1 cellular context compared by ENCODE assay signal in genomic region chr4:74157743-74158560, GRCh38.
TF ChIP-seq lines count a peak whose summit lies in the region.

Gene MTHFD2L (plus strand): TSS chr4:74158118. CDS start chr4:74158139, 21 bp downstream.

TF ChIP-seq in HepG2, 621 proteins besides CTCF, POLR2A, EP300 and RAD21 (continued from another document and continues in another):
- TF ChIP-seq ZNF580 (CRISPR knock-in tag; IDR thresholded peaks at IDR 0.05; ENCODE audit: borderline replicate concordance, low read depth) (peak; percentile 72), PCBP2 (optimal IDR thresholded peaks at IDR 0.05; ENCODE audit: low read depth, low read length, poor library complexity, severe bottlenecking) (no peak), SYNCRIP (IDR thresholded peaks at IDR 0.05; ENCODE audit: insufficient read depth, low read depth, low read length) (no peak), ZNF646 (CRISPR knock-in tag; IDR thresholded peaks at IDR 0.05) (peak; percentile 27; the same call in 1 of the 2 replicates), ZNF510 (CRISPR knock-in tag; IDR thresholded peaks at IDR 0.05; ENCODE audit: low read depth) (0 out of 2 replicates have a peak, but pooled peaks have one; percentile 55), ZNF34 (CRISPR knock-in tag; IDR thresholded peaks at IDR 0.05; ENCODE audit: borderline replicate concordance) (no peak), SP2 (CRISPR knock-in tag; IDR thresholded peaks at IDR 0.05) (peak; percentile 45), DZIP1 (CRISPR knock-in tag; IDR thresholded peaks at IDR 0.05) (0 out of 2 replicates have a peak, but pooled peaks have one; percentile 62), TP53 (CRISPR knock-in tag; conservative IDR thresholded peaks at IDR 0.05) (0 out of 2 replicates have a peak, but pooled peaks have one; percentile 50), SUZ12 (IDR thresholded peaks at IDR 0.05; ENCODE audit: low read depth, low read length) (no peak; the same call in 1 of the 2 replicates), HMG20A (CRISPR knock-in tag; IDR thresholded peaks at IDR 0.05; ENCODE audit: borderline replicate concordance) (peak; percentile 33; the same call in 1 of the 2 replicates), EED (CRISPR knock-in tag; IDR thresholded peaks at IDR 0.05) (no peak), ZBTB37 (CRISPR knock-in tag; IDR thresholded peaks at IDR 0.05) (no peak), ZNF713 (CRISPR knock-in tag; IDR thresholded peaks at IDR 0.05) (peak; percentile 46; the same call in 1 of the 2 replicates), SOX6 (IDR thresholded peaks at IDR 0.05) (no peak), SOX6 (CRISPR knock-in tag; IDR thresholded peaks at IDR 0.05) (peak; percentile 82), ZNF280B (CRISPR knock-in tag; IDR thresholded peaks at IDR 0.05; ENCODE audit: borderline replicate concordance) (no peak), ZNF362 (CRISPR knock-in tag; IDR thresholded peaks at IDR 0.05; ENCODE audit: borderline replicate concordance) (peak; percentile 55; the same call in 1 of the 2 replicates), THAP11 (CRISPR knock-in tag; IDR thresholded peaks at IDR 0.05) (peak; percentile 89), ZSCAN31 (CRISPR knock-in tag; IDR thresholded peaks at IDR 0.05; ENCODE audit: low read depth) (peak; percentile 87), GMEB2 (CRISPR knock-in tag; IDR thresholded peaks at IDR 0.05; ENCODE audit: low read depth) (no peak), KAT2B (IDR thresholded peaks at IDR 0.05; ENCODE audit: borderline replicate concordance, low read depth, low read length) (no peak), SMAD9 (CRISPR knock-in tag; IDR thresholded peaks at IDR 0.05) (no peak), ZNF672 (CRISPR knock-in tag; IDR thresholded peaks at IDR 0.05) (no peak), ZNF703 (CRISPR knock-in tag; IDR thresholded peaks at IDR 0.05; ENCODE audit: borderline replicate concordance) (no peak), ZFY (CRISPR knock-in tag; IDR thresholded peaks at IDR 0.05) (peak; percentile 94), SKI (IDR thresholded peaks at IDR 0.05; ENCODE audit: partially characterized antibody) (peak; percentile 60), CBX1 (IDR thresholded peaks at IDR 0.05; ENCODE audit: low read depth) (peak; percentile 94), RBAK (CRISPR knock-in tag; IDR thresholded peaks at IDR 0.05) (no peak), ZNF720 (CRISPR knock-in tag; IDR thresholded peaks at IDR 0.05) (no peak), NFIB (CRISPR knock-in tag; IDR thresholded peaks at IDR 0.05; ENCODE audit: borderline replicate concordance) (0 out of 2 replicates have a peak, but pooled peaks have one; percentile 49), MIXL1 (CRISPR knock-in tag; IDR thresholded peaks at IDR 0.05) (no peak; the same call in 1 of the 2 replicates), ZNF629 (CRISPR knock-in tag; conservative IDR thresholded peaks at IDR 0.05) (no peak), REPIN1 (CRISPR knock-in tag; IDR thresholded peaks at IDR 0.05; ENCODE audit: borderline replicate concordance, low read depth) (peak; percentile 91), ZBTB26 (CRISPR knock-in tag; IDR thresholded peaks at IDR 0.05; ENCODE audit: borderline replicate concordance) (peak; percentile 70), ZNF609 (CRISPR knock-in tag; IDR thresholded peaks at IDR 0.05; ENCODE audit: borderline replicate concordance) (peak; percentile 51; the same call in 1 of the 2 replicates), EHMT2 (IDR thresholded peaks at IDR 0.05; ENCODE audit: borderline replicate concordance, low read depth, low read length) (no peak), HNRNPUL1 (IDR thresholded peaks at IDR 0.05; ENCODE audit: low read depth, low read length) (no peak)
